Comparison of ENCODE assay signal across 15 cellular contexts in the genomic region with DNA sequence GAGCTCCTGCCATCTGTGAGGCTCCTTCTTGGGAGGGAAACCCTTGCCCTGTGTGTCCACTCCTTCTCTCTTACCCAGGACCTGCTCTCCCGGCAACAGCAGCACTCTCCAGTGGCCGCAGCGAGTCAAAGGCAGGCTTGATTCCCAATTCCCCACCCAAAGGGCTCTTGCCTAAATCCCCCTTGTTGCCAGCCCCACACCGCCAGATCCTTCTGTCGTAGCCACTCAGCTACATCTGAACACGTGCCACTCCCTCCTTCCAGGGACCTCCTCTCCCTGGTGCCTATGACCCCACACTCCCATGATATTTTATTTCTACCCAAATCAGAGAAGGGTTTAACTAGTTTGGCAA. TPM values are rescaled to one million over a fixed set of nuclear protein-coding genes. Genes with fewer than 3 reads are reported as not detected.
DNase-seq lines count a peak whose midpoint lies in the region; TF ChIP-seq lines count a peak whose summit lies in the region.
"Had no signal": no experiment of that assay in that cellular context is flagged by ENCODE, and none has a peak within 500 bp of the region (broad histone marks: within the 10 kb centered on the region; RNA-seq: fewer than 3 reads in every experiment).

No MANE protein-coding gene starts in this region.

- DNase-seq in MCF 10A (ENCODE audit: unreplicated experiment): no peak
- DNase-seq in breast epithelium (ENCODE audit: low spot score in 2 of 2): no peak
- peak in 1 of 2 donors; percentile 54 for DNase-seq in ascending aorta (ENCODE audit: low spot score in 2 of 2)
- DNase-seq in mesenchymal stem cell: no peak
- peak in 1 of 49 donors; percentile 29 for DNase-seq in substantia nigra (lab: John Stamatoyannopoulos, UW)
- no peak for DNase-seq in SK-N-DZ (ENCODE audit: low spot score)
- DNase-seq in activated T-cell treated with anti-CD3 and anti-CD28 coated beads, Interleukin-2, amount 50 U/mL, for 1 hour: no peak
- no peak for DNase-seq in NCI-H82 treated with DMSO at 0.1 percent for 48 hours (lab: John Stamatoyannopoulos, UW; ENCODE audit: unreplicated experiment)
- DNase-seq: activated CD4-positive, alpha-beta memory T cell treated with anti-CD3 and anti-CD28 coated beads, Interleukin-2, amount 10 ng/mL, durations not matched to agents 7 days and 5 days; activated effector memory CD4-positive, alpha-beta T cell treated with Interleukin-2 at 50 U/mL for 16 hours; GF-D8; mucosa of descending colon; NCI-H2171 treated with DMSO at 0.1 percent for 48 hours; SJCRH30 had no signal

- H3K18ac ChIP-seq in mesenchymal stem cell (ENCODE audit: low read depth in 1 of 2, low read length in 2 of 2): no peak overlapping the region

- H3K27ac Mint-ChIP-seq in MCF 10A (ENCODE audit: low read depth, unreplicated experiment): peak overlapping the region; percentile 35
- H3K27ac Mint-ChIP-seq: activated CD4-positive, alpha-beta memory T cell treated with anti-CD3 and anti-CD28 coated beads, Interleukin-2, amount 10 ng/mL, durations not matched to agents 7 days and 5 days; progenitor cell of endocrine pancreas had no signal

- H3K27me3 Mint-ChIP-seq in MCF 10A (ENCODE audit: insufficient read depth, unreplicated experiment): no peaks in the 10 kb centered on the region
- H3K27me3 Mint-ChIP-seq: activated CD4-positive, alpha-beta memory T cell treated with anti-CD3 and anti-CD28 coated beads, Interleukin-2, amount 10 ng/mL, durations not matched to agents 7 days and 5 days; progenitor cell of endocrine pancreas had no signal

- H3K36me3 ChIP-seq in breast epithelium (no peaks in the 10 kb centered on the region), ascending aorta (peaks cover 47 to 67% of the 10 kb centered on the region in 2 donors), mesenchymal stem cell (ENCODE audit: control insufficient read depth in 1 of 2, insufficient read depth in 2 of 2, low read depth in 1 of 2, low read length in 2 of 2) (peaks cover 45 to 91% of the 10 kb centered on the region in 2 experiments)

- no peak overlapping the region for H2BK15ac ChIP-seq in mesenchymal stem cell (ENCODE audit: low read depth, poor library complexity, severe bottlenecking)

- H3K14ac ChIP-seq in mesenchymal stem cell (ENCODE audit: low read length in 2 of 2): no peak overlapping the region

- H2AFZ ChIP-seq in mesenchymal stem cell (ENCODE audit: low read depth, low read length): no peak overlapping the region

- 96% methylated on average over 6 of the region's 6 CpGs for WGBS in mesenchymal stem cell

- H2BK5ac ChIP-seq in mesenchymal stem cell (ENCODE audit: low read depth, low read length, poor library complexity, severe bottlenecking): no peak overlapping the region

- H3K4me2 ChIP-seq in mesenchymal stem cell (ENCODE audit: low read length, poor library complexity, severe bottlenecking): no peak overlapping the region

- no peak overlapping the region for H3K27ac ChIP-seq in breast epithelium
- peak overlapping the region; percentile 27 to 31 for H3K27ac ChIP-seq in ascending aorta
- no peak overlapping the region for H3K27ac ChIP-seq in mesenchymal stem cell (ENCODE audit: low read length, poor library complexity, severe bottlenecking)
- H3K27ac ChIP-seq in substantia nigra (ENCODE audit: low read depth, low read length, poor library complexity, severe bottlenecking): peak overlapping the region; percentile 49
- H3K27ac ChIP-seq: SJCRH30 had no signal

- peaks cover 89% of the 10 kb centered on the region for H3K36me3 Mint-ChIP-seq in MCF 10A (ENCODE audit: insufficient read depth, unreplicated experiment)

- POLR2A ChIA-PET in MCF 10A (lab: Yijun Ruan, JAX): no interaction called here

- H3K27me3 ChIP-seq in breast epithelium: no peaks in the 10 kb centered on the region
- H3K27me3 ChIP-seq in ascending aorta: no peaks in the 10 kb centered on the region
- H3K27me3 ChIP-seq in mesenchymal stem cell (ENCODE audit: control insufficient read depth in 1 of 2, insufficient read depth in 1 of 2, low read length in 2 of 2): no peaks in the 10 kb centered on the region
- H3K27me3 ChIP-seq: SJCRH30 had no signal

- no peak overlapping the region for H2BK120ac ChIP-seq in mesenchymal stem cell (ENCODE audit: low read depth, low read length)

- no peak overlapping the region for H2BK12ac ChIP-seq in mesenchymal stem cell (ENCODE audit: low read length in 2 of 2)

- H4K8ac ChIP-seq in mesenchymal stem cell (ENCODE audit: low read length): peak overlapping the region; percentile 57

- no TSS peak for BruUV-seq in MCF 10A (replicated peaks; lab: Mats Ljungman, UMichigan)

- H3K4me1 Mint-ChIP-seq in MCF 10A (ENCODE audit: insufficient read depth, unreplicated experiment): peaks cover 6% of the 10 kb centered on the region

- intact Hi-C loops in MCF 10A (cut with micrococcal nuclease) (no loop called here), breast epithelium (cut with DNase I; ENCODE audit: low total_unique reads) (no loop called here), ascending aorta (cut with DNase I) (loop anchor here (10.0 kb wide), 2 partner anchors 407 to 447 kb away; a partner anchor contains a TSS)

- TF ChIP-seq CTCF in MCF 10A (IDR thresholded peaks at IDR 0.05; ENCODE audit: unreplicated experiment): no peak
- TF ChIP-seq CTCF in breast epithelium (IDR thresholded peaks at IDR 0.05): no peak
- no peak for TF ChIP-seq CTCF in ascending aorta (IDR thresholded peaks at IDR 0.05)

- H3K4ac ChIP-seq in mesenchymal stem cell (ENCODE audit: low read depth in 1 of 2, low read length in 2 of 2): no peak overlapping the region

- H3K9me3 Mint-ChIP-seq in MCF 10A (ENCODE audit: unreplicated experiment): no peaks in the 10 kb centered on the region
- H3K9me3 Mint-ChIP-seq: activated CD4-positive, alpha-beta memory T cell treated with anti-CD3 and anti-CD28 coated beads, Interleukin-2, amount 10 ng/mL, durations not matched to agents 7 days and 5 days had no signal

- no peak overlapping the region for H3K23ac ChIP-seq in mesenchymal stem cell (ENCODE audit: low read length in 2 of 2)

- CTCF ChIA-PET in MCF 10A (lab: Yijun Ruan, JAX): interaction anchor here (3.7 kb wide), 1 partner anchor 17 kb away, joined by 24 read pairs; no protein-coding TSS in a partner anchor

- peaks cover 34% of the 10 kb centered on the region for H3K79me1 ChIP-seq in mesenchymal stem cell (replicated peaks; ENCODE audit: low read length, poor library complexity, severe bottlenecking)

- H3K4me1 ChIP-seq in breast epithelium (no peaks in the 10 kb centered on the region), ascending aorta (peaks cover 11 to 31% of the 10 kb centered on the region in 2 donors), mesenchymal stem cell (ENCODE audit: control insufficient read depth, insufficient read depth, low read depth, low read length) (peaks cover 5% of the 10 kb centered on the region)

- no peak overlapping the region for H3K4me3 Mint-ChIP-seq in MCF 10A (ENCODE audit: unreplicated experiment)
- H3K4me3 Mint-ChIP-seq: activated CD4-positive, alpha-beta memory T cell treated with anti-CD3 and anti-CD28 coated beads, Interleukin-2, amount 10 ng/mL, durations not matched to agents 7 days and 5 days had no signal

- H3K4me3 ChIP-seq in breast epithelium: no peak overlapping the region
- no peak overlapping the region for H3K4me3 ChIP-seq in ascending aorta
- no peak overlapping the region for H3K4me3 ChIP-seq in mesenchymal stem cell (ENCODE audit: insufficient read depth in 1 of 2, low read depth in 1 of 2, low read length in 2 of 2)
- H3K4me3 ChIP-seq: mucosa of descending colon, SJCRH30 had no signal

- peak overlapping the region; percentile 39 for H3K9ac ChIP-seq in mesenchymal stem cell (ENCODE audit: low read length)

- no peaks in the 10 kb centered on the region for H3K9me3 ChIP-seq in breast epithelium
- H3K9me3 ChIP-seq in ascending aorta: no peaks in the 10 kb centered on the region
- H3K9me3 ChIP-seq in mesenchymal stem cell (ENCODE audit: control insufficient read depth, low read length): no peaks in the 10 kb centered on the region
- H3K9me3 ChIP-seq: mucosa of descending colon, SJCRH30 had no signal

- H4K91ac ChIP-seq in mesenchymal stem cell (ENCODE audit: low read length): no peak overlapping the region

- no peak for TF ChIP-seq POLR2A in breast epithelium (IDR thresholded peaks at IDR 0.05)

- H2AK5ac ChIP-seq in mesenchymal stem cell (ENCODE audit: low read length, severe bottlenecking): no peak overlapping the region

RNA-seq across cellular contexts. Expression of a gene that starts 14.2 kb away (rescaled TPM):
- total RNA-seq in MCF 10A (2022) (0.86 and 1.2 TPM in 2 replicates), breast epithelium (10 to 100 TPM in 1 of 3 donors, 1 to 10 TPM in 2; 5.2 to 16.6 (median 6.7) TPM), ascending aorta (2.6 TPM)
- 2.0 TPM for polyA plus RNA-seq in mesenchymal stem cell (2013, experiment 1 of 2)
- 2.2 TPM for polyA plus RNA-seq in mesenchymal stem cell (2013, experiment 2 of 2)
- polyA plus RNA-seq in SK-N-DZ (2014; cell fraction: cytosol; rRNA removed): not detected in 2 replicates
- polyA plus RNA-seq in SK-N-DZ (2014; cell fraction: nucleus; rRNA removed): not detected in 2 replicates
- total RNA-seq: progenitor cell of endocrine pancreas had no signal

RNA-seq across cellular contexts. Expression of a gene that starts 50.0 kb away (rescaled TPM):
- total RNA-seq in MCF 10A (2022) (not detected in 2 replicates), breast epithelium (10 to 100 TPM; 12.1 to 21.0 (median 12.5) TPM), ascending aorta (251 TPM)
- 108 TPM for polyA plus RNA-seq in mesenchymal stem cell (2013, experiment 1 of 2)
- polyA plus RNA-seq in mesenchymal stem cell (2013, experiment 2 of 2): 109 TPM
- 55.3 and 62.2 TPM in 2 replicates for polyA plus RNA-seq in SK-N-DZ (2014; cell fraction: cytosol; rRNA removed)
- polyA plus RNA-seq in SK-N-DZ (2014; cell fraction: nucleus; rRNA removed): 20.9 and 21.2 TPM in 2 replicates
- total RNA-seq: progenitor cell of endocrine pancreas had no signal

Comparison
In these comparisons a context has a peak if more than half of its experiments do, and no peak if none do; other contexts are left out.
1. RNA of a gene that starts 50.0 kb away (total RNA-seq): 251 TPM in ascending aorta (single experiment) and 12.1 to 21.0 TPM in breast epithelium; not detected in MCF 10A; every median in the first group is over 10 times any median in the second.
2. H3K27ac ChIP-seq: peak in ascending aorta (2 of 2) and substantia nigra (single experiment); none in breast epithelium (0 of 2) and mesenchymal stem cell (single experiment).